In the genomic region with DNA sequence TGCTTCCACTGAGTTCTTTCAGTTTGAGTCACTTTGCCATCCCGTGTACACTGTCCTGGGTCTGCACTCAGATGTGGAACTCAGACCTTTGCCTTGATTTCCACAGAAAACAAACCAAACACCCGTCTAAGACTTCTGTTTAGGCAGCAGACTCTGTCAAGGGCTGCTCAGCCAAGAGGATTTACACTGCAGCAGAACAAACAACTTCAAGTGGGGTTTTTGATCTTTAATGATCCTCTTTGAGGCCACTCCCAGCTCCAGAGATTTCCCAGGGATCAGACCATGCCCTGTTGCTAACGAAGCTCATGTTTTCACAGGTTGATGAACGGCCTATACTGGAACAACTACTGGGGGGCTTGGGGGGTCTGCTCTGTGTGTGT, we compare ENCODE assay signal across 1 cellular context.
TF ChIP-seq lines count a peak whose summit lies in the region.

No MANE protein-coding gene starts in this region.

TF ChIP-seq in H1, 55 proteins besides CTCF, POLR2A, EP300 and RAD21:
- no peak for TF ChIP-seq CBX5 (IDR thresholded peaks at IDR 0.05; ENCODE audit: low read depth, low read length)
- TF ChIP-seq CBX8 (IDR thresholded peaks at IDR 0.05; ENCODE audit: borderline replicate concordance, low read depth, low read length): no peak
- TF ChIP-seq TEAD4 (IDR thresholded peaks at IDR 0.05; ENCODE audit: low read depth, low read length): no peak
- TF ChIP-seq SP1 (IDR thresholded peaks at IDR 0.05; ENCODE audit: low read depth, low read length): no peak
- TF ChIP-seq, protein P1, sequence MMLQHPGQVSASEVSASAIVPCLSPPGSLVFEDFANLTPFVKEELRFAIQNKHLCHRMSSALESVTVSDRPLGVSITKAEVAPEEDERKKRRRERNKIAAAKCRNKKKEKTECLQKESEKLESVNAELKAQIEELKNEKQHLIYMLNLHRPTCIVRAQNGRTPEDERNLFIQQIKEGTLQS (IDR thresholded peaks at IDR 0.05; ENCODE audit: insufficient read depth, low read depth, low read length): no peak
- TF ChIP-seq, protein P2, sequence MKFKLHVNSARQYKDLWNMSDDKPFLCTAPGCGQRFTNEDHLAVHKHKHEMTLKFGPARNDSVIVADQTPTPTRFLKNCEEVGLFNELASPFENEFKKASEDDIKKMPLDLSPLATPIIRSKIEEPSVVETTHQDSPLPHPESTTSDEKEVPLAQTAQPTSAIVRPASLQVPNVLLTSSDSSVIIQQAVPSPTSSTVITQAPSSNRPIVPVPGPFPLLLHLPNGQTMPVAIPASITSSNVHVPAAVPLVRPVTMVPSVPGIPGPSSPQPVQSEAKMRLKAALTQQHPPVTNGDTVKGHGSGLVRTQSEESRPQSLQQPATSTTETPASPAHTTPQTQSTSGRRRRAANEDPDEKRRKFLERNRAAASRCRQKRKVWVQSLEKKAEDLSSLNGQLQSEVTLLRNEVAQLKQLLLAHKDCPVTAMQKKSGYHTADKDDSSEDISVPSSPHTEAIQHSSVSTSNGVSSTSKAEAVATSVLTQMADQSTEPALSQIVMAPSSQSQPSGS (IDR thresholded peaks at IDR 0.05; ENCODE audit: low read length): no peak
- no peak for TF ChIP-seq SUZ12 (IDR thresholded peaks at IDR 0.05; ENCODE audit: low read length)
- TF ChIP-seq CHD1 (IDR thresholded peaks at IDR 0.05; ENCODE audit: low read depth, low read length): no peak
- TF ChIP-seq HDAC2 (IDR thresholded peaks at IDR 0.05; ENCODE audit: borderline replicate concordance in 1 of 2, low read depth in 2 of 2, low read length in 2 of 2): no peak
- no peak for TF ChIP-seq SIN3A (conservative IDR thresholded peaks at IDR 0.05 in 1 of 2, IDR thresholded peaks at IDR 0.05 in 1 of 2; ENCODE audit: low read depth in 1 of 2, low read length in 2 of 2)
- TF ChIP-seq CTBP2 (IDR thresholded peaks at IDR 0.05; ENCODE audit: borderline replicate concordance, insufficient read depth, insufficient read length, low read length): no peak
- TF ChIP-seq ZNF274 (IDR thresholded peaks at IDR 0.05; ENCODE audit: borderline replicate concordance, extremely low read depth, low read length): no peak
